ENCODE assay signal across 21 cellular contexts in genomic region chr22:49213731-49214352, GRCh38.
A peak's percentile ranks its signal among the peaks of the same experiment; 100 is the strongest.
DNase-seq lines count a peak whose midpoint lies in the region; ATAC-seq lines count a peak whose summit lies in the region.
"Had no signal": no experiment of that assay in that cellular context is flagged by ENCODE, and none has a peak within 500 bp of the region (broad histone marks: within the 10 kb centered on the region; RNA-seq: fewer than 3 reads in every experiment).

No MANE protein-coding gene starts in this region.

- no peak overlapping the region for H3K27ac Mint-ChIP-seq in activated CD8-positive, alpha-beta memory T cell treated with anti-CD3 and anti-CD28 coated beads, Interleukin-2, amount 10 ng/mL, durations not matched to agents 7 days and 5 days
- H3K27ac Mint-ChIP-seq: activated CD4-positive, alpha-beta memory T cell treated with anti-CD3 and anti-CD28 coated beads for 36 hours; stimulated activated naive CD8-positive, alpha-beta T cell treated with anti-CD3 and anti-CD28 coated beads, Interleukin-15, Interleukin-2, amounts not matched to agents 100 ng/mL and 50 ng/mL, for 24 hours had no signal

- DNase-seq in cardiac septum (ENCODE audit: low spot score) (peak; percentile 49), left cardiac atrium (no peak), mesenteric fat pad (ENCODE audit: low spot score) (peak; percentile 72), ureter (ENCODE audit: low spot score) (peak; percentile 15), NCI-H510A treated with DMSO at 0.1 percent for 48 hours (lab: John Stamatoyannopoulos, UW) (no peak)
- peak; percentile 33 for DNase-seq in activated CD8-positive, alpha-beta memory T cell treated with anti-CD3 and anti-CD28 coated beads, Interleukin-2, amount 10 ng/mL, durations not matched to agents 7 days and 5 days
- DNase-seq in stimulated activated CD4-positive, alpha-beta T cell treated with anti-CD3 and anti-CD28 coated beads, Interleukin-2, amount 100 ng/mL, for 48 hours: no peak
- DNase-seq: activated CD4-positive, alpha-beta memory T cell treated with anti-CD3 and anti-CD28 coated beads for 36 hours; activated naive CD4-positive, alpha-beta T cell; activated T-cell treated with anti-CD3 and anti-CD28 coated beads for 4 hours; amygdala; effector memory CD4-positive, alpha-beta T cell; erythroblast; kidney glomerular epithelial cell; NCI-H1092 treated with DMSO at 0.1 percent for 48 hours; NCI-H187; NCI-H524 treated with DMSO at 0.1 percent for 48 hours; T-helper 1 cell had no signal

- no peak overlapping the region for H3K4me3 Mint-ChIP-seq in activated CD8-positive, alpha-beta memory T cell treated with anti-CD3 and anti-CD28 coated beads, Interleukin-2, amount 10 ng/mL, durations not matched to agents 7 days and 5 days
- H3K4me3 Mint-ChIP-seq: activated CD4-positive, alpha-beta memory T cell treated with anti-CD3 and anti-CD28 coated beads for 36 hours; neural crest cell; stimulated activated naive CD8-positive, alpha-beta T cell treated with anti-CD3 and anti-CD28 coated beads, Interleukin-15, Interleukin-2, amounts not matched to agents 100 ng/mL and 50 ng/mL, for 24 hours had no signal

- CTCF ChIA-PET in activated CD8-positive, alpha-beta memory T cell treated with anti-CD3 and anti-CD28 coated beads, Interleukin-2, amount 10 ng/mL, durations not matched to agents 7 days and 5 days (lab: Charles Lee): no interaction called here

- no peaks in the 10 kb centered on the region for H3K36me3 Mint-ChIP-seq in activated CD8-positive, alpha-beta memory T cell treated with anti-CD3 and anti-CD28 coated beads, Interleukin-2, amount 10 ng/mL, durations not matched to agents 7 days and 5 days

- H3K27me3 Mint-ChIP-seq in activated CD8-positive, alpha-beta memory T cell treated with anti-CD3 and anti-CD28 coated beads, Interleukin-2, amount 10 ng/mL, durations not matched to agents 7 days and 5 days: no peaks in the 10 kb centered on the region

- intact Hi-C loops in cardiac septum (cut with DNase I) (no loop called here), left cardiac atrium (cut with DNase I) (no loop called here)

- ATAC-seq in left cardiac atrium (no peak), GM18498 (IDR thresholded peaks at IDR 0.05; ENCODE audit: unreplicated experiment) (no peak)
- no peak for ATAC-seq in activated CD8-positive, alpha-beta memory T cell treated with anti-CD3 and anti-CD28 coated beads, Interleukin-2, amount 10 ng/mL, durations not matched to agents 7 days and 5 days

- peaks cover 3% of the 10 kb centered on the region for H3K9me3 Mint-ChIP-seq in activated CD8-positive, alpha-beta memory T cell treated with anti-CD3 and anti-CD28 coated beads, Interleukin-2, amount 10 ng/mL, durations not matched to agents 7 days and 5 days (ENCODE audit: low read depth)

- H3K4me1 Mint-ChIP-seq in activated CD8-positive, alpha-beta memory T cell treated with anti-CD3 and anti-CD28 coated beads, Interleukin-2, amount 10 ng/mL, durations not matched to agents 7 days and 5 days: no peaks in the 10 kb centered on the region
- H3K4me1 Mint-ChIP-seq: neural crest cell had no signal

Comparison
In these comparisons a context has a peak if more than half of its experiments do, and no peak if none do; other contexts are left out.
1. DNase-seq: peak in cardiac septum (single experiment), activated CD8-positive, alpha-beta memory T cell treated with anti-CD3 and anti-CD28 coated beads, Interleukin-2, amount 10 ng/mL, durations not matched to agents 7 days and 5 days (single experiment), mesenteric fat pad (single experiment) and ureter (single experiment); none in left cardiac atrium (single experiment), NCI-H510A treated with DMSO at 0.1 percent for 48 hours (single experiment) and stimulated activated CD4-positive, alpha-beta T cell treated with anti-CD3 and anti-CD28 coated beads, Interleukin-2, amount 100 ng/mL, for 48 hours (0 of 2).